ENCODE assay signal across 9 cellular contexts in the genomic region with DNA sequence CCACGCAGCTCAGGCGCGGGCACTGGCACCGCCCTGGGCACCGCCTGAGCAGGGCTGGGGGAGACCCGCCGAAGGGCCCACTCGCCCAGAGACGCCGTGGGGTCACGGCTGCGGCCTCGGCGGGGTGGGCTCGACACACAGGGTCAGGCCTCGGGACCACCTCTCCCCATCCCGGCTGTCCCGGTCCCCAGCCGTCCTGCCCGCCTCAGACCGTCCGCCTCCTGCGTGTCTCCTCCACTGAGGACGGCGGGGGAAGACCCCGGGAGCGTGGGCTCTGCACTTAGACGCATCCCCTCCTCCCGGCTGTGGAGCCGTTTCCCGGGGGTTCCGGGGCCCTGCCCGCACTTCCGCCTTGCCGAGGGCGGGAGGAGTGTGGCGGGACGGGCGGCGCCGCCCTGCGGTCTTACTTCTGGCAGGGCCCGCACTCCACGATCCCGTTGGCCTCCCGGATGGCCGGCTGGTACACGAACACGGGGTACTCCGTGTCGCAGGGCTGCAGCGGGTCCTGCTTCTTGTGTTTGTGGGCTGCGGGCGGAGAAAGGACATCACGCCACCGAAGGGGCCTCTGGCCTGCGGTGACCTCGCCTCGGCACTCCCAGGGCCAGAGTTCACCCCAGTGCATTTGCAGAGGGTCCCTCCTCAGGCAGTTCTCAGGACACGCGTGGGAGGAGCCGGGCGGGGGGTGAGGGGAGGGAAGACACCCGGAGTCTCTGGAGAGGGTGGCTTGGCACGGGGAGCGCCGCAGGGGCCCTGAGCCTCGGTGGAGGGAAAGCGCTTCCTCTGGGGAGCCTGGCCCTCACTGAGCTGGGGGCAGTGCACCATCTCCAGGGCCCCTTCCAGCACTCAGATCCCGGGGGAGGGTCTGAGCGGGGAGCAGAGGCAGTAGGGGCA. TPM values are rescaled to one million over a fixed set of nuclear protein-coding genes. Genes with fewer than 3 reads are reported as not detected.
A peak's percentile ranks its signal among the peaks of the same experiment; 100 is the strongest.
DNase-seq lines count a peak whose midpoint lies in the region; ATAC-seq, FAIRE-seq and TF ChIP-seq lines count a peak whose summit lies in the region.
"Had no signal": no experiment of that assay in that cellular context is flagged by ENCODE, and none has a peak within 500 bp of the region (broad histone marks: within the 10 kb centered on the region; RNA-seq: fewer than 3 reads in every experiment).

No MANE protein-coding gene starts in this region.

- no peak overlapping the region for H4K91ac ChIP-seq in H1 (replicated peaks; ENCODE audit: insufficient read length, low read length)

- H3K27ac ChIP-seq in DND-41 (ENCODE audit: low read length): no peak overlapping the region
- no peak overlapping the region for H3K27ac ChIP-seq in H1 (ENCODE audit: low read depth, low read length)
- H3K27ac ChIP-seq in neutrophil: peak overlapping the region; percentile 93
- H3K27ac ChIP-seq in transverse colon: peak overlapping the region; percentile 87 to 90 (median 88)

- no peak overlapping the region for H3K23ac ChIP-seq in H1 (ENCODE audit: insufficient read length)

- H3K79me1 ChIP-seq in H1 (ENCODE audit: low read depth, low read length): no peaks in the 10 kb centered on the region

- H4K20me1 ChIP-seq in DND-41 (ENCODE audit: insufficient read depth, low read length) (no peaks in the 10 kb centered on the region; the same call in 1 of the 2 replicates), H1 (replicated peaks in 1 of 2; ENCODE audit: control insufficient read depth in 1 of 2, insufficient read depth in 2 of 2, low read length in 2 of 2) (no peaks in the 10 kb centered on the region)

- H2BK120ac ChIP-seq in H1 (replicated peaks; ENCODE audit: low read depth, low read length): no peak overlapping the region

- peak overlapping the region; percentile 87; the same call in 1 of the 2 replicates for H2BK12ac ChIP-seq in H1 (ENCODE audit: low read depth, low read length)

- H3K9me3 ChIP-seq in DND-41 (ENCODE audit: insufficient read depth, low read length, severe bottlenecking) (no peaks in the 10 kb centered on the region), H1 (ENCODE audit: insufficient read depth in 2 of 2, low read depth in 1 of 2, low read length in 1 of 2) (no peaks in the 10 kb centered on the region), neutrophil (no peaks in the 10 kb centered on the region), transverse colon (no peaks in the 10 kb centered on the region)

- no peak overlapping the region for H3K4ac ChIP-seq in H1 (replicated peaks; ENCODE audit: insufficient read length, low read depth, low read length)

- no peak overlapping the region for H3K14ac ChIP-seq in H1 (ENCODE audit: insufficient read length)

- intact Hi-C loops in transverse colon (cut with DNase I; ENCODE audit: low total_unique reads): loop anchor here (5.0 to 10.0 kb wide), 2 partner anchors 235 to 788 kb away; no protein-coding TSS in a partner anchor

- H3K4me1 ChIP-seq in DND-41 (ENCODE audit: insufficient read depth, low read length) (peaks cover 18% of the 10 kb centered on the region), H1 (replicated peaks in 1 of 4; ENCODE audit: control insufficient read depth in 3 of 4, insufficient read depth in 4 of 4, low read length in 3 of 4) (peaks cover 0 to 12% (median 3%) of the 10 kb centered on the region in 4 experiments; a peak in 5 of 7 replicates), neutrophil (ENCODE audit: control insufficient read depth in 1 of 2, insufficient read depth in 1 of 2, low read depth in 1 of 2, low read length in 1 of 2) (peaks cover 22 to 30% of the 10 kb centered on the region in 2 experiments), transverse colon (peaks cover 10 to 25% (median 16%) of the 10 kb centered on the region in 4 donors)

- H3K4me3 ChIP-seq in DND-41 (ENCODE audit: low read depth in 1 of 2, low read length in 2 of 2): peak overlapping the region in 1 of 2 experiments; percentile 59; a peak in 2 of 4 replicates
- H3K4me3 ChIP-seq in H1 (ENCODE audit: extremely low read depth in 1 of 4, insufficient read depth in 2 of 4, low read depth in 3 of 4, low read length in 4 of 4): peak overlapping the region; percentile 31 to 70 (median 44)
- peak overlapping the region; percentile 87 to 97 for H3K4me3 ChIP-seq in neutrophil (ENCODE audit: low read depth in 1 of 2, low read length in 1 of 2)
- H3K4me3 ChIP-seq in transverse colon: peak overlapping the region; percentile 55 to 72 (median 62)

- POLR2A ChIA-PET in H1 (lab: Charles Lee; ENCODE audit: partially characterized antibody): interaction anchor here (0.8 to 0.9 kb wide), 2 partner anchors 22 to 99 kb away, joined by 3 read pairs; no protein-coding TSS in a partner anchor

- no peak for FAIRE-seq in H1 (lab: Jason Lieb, UNC)

- TF ChIP-seq POLR2A in H1 (IDR thresholded peaks at IDR 0.05; ENCODE audit: control extremely low read depth in 1 of 2, low read depth in 2 of 2, low read length in 2 of 2): no peak
- peak; percentile 83 for TF ChIP-seq POLR2A in transverse colon (IDR thresholded peaks at IDR 0.05)

- no peak overlapping the region for H3K56ac ChIP-seq in H1 (replicated peaks; ENCODE audit: insufficient read length, low read depth, low read length)

- DNase-seq in DND-41: no peak
- peak; percentile 31 for DNase-seq in activated CD4-positive, alpha-beta T cell treated with anti-CD3 and anti-CD28 coated beads, Interleukin-2, amount 50 U/mL, for 4 hours
- peak in 1 of 2 experiments; percentile 66 for DNase-seq in H1 (ENCODE audit: low read depth in 1 of 2, low spot score in 2 of 2)
- DNase-seq in transverse colon: peak; percentile 78
- no peak for DNase-seq in anterior cingulate cortex (lab: John Stamatoyannopoulos, UW)
- DNase-seq in HK-2 (ENCODE audit: unreplicated experiment): no peak

- no peak overlapping the region for H2BK20ac ChIP-seq in H1 (ENCODE audit: low read length)

- CTCF ChIA-PET in H1 (lab: Charles Lee; ENCODE audit: partially characterized antibody): interaction anchor here (0.7 to 14.3 kb wide), 8 partner anchors 11 to 1040 kb away, joined by 3 to 188 read pairs (median 4); no protein-coding TSS in a partner anchor

- no peaks in the 10 kb centered on the region for H3K27me3 ChIP-seq in DND-41 (ENCODE audit: insufficient read depth, low read length, poor library complexity)
- peaks cover 1 to 11% (median 7%) of the 10 kb centered on the region in 4 experiments; a peak in 6 of 7 replicates for H3K27me3 ChIP-seq in H1 (replicated peaks in 1 of 4; ENCODE audit: control insufficient read depth in 3 of 4, extremely low read depth in 1 of 4, insufficient read depth in 3 of 4, low read length in 3 of 4)
- no peaks in the 10 kb centered on the region for H3K27me3 ChIP-seq in neutrophil
- no peaks in the 10 kb centered on the region for H3K27me3 ChIP-seq in transverse colon

- no peak overlapping the region for H4K5ac ChIP-seq in H1 (ENCODE audit: insufficient read length, low read depth, low read length)

- no peak for TF ChIP-seq EP300 in H1 (IDR thresholded peaks at IDR 0.05; ENCODE audit: borderline replicate concordance in 1 of 2, low read depth in 2 of 2, low read length in 2 of 2)
- no peak for TF ChIP-seq EP300 in transverse colon (IDR thresholded peaks at IDR 0.05; ENCODE audit: low read depth)

- H3K4me2 ChIP-seq in DND-41 (ENCODE audit: insufficient read depth, low read length): peak overlapping the region; percentile 78
- H3K4me2 ChIP-seq in H1 (ENCODE audit: insufficient read depth in 1 of 2, low read depth in 2 of 2, low read length in 2 of 2): peak overlapping the region; percentile 18 to 83

- peaks cover 11% of the 10 kb centered on the region for H3K23me2 ChIP-seq in H1 (ENCODE audit: low read depth, low read length)

- H3K36me3 ChIP-seq in DND-41 (ENCODE audit: insufficient read depth, low read length): no peaks in the 10 kb centered on the region
- no peaks in the 10 kb centered on the region for H3K36me3 ChIP-seq in H1 (ENCODE audit: control insufficient read depth in 2 of 4, insufficient read depth in 4 of 4, low read length in 3 of 4)
- no peaks in the 10 kb centered on the region for H3K36me3 ChIP-seq in neutrophil
- H3K36me3 ChIP-seq in transverse colon: no peaks in the 10 kb centered on the region

- peak overlapping the region; percentile 64 for H4K8ac ChIP-seq in H1 (ENCODE audit: extremely low read depth, insufficient read depth, low read length)

- peak overlapping the region; percentile 71 for H3K18ac ChIP-seq in H1 (ENCODE audit: extremely low read depth, low read length)

- 17% methylated on average over 37 of the region's 71 CpGs; no CpG with 5 or more reads in 1 of the 2 experiments for WGBS in H1 (ENCODE audit: extremely low coverage in 1 of 2, insufficient coverage in 1 of 2, insufficient read length in 1 of 2, insufficient replicate concordance in 2 of 2, low coverage in 1 of 2, low lambda C conversion rate in 2 of 2, missing lambda C conversion rate in 1 of 2), 2 experiments
- WGBS in transverse colon (ENCODE audit: low coverage in 1 of 2), 2 donors: 20% methylated on average over 44 of the region's 71 CpGs; no CpG with 5 or more reads in 1 of the 2 donors

- no peak overlapping the region; the same call in 1 of the 2 replicates for H2BK15ac ChIP-seq in H1 (ENCODE audit: low read length)

- in situ Hi-C loops in transverse colon (cut with MboI; ENCODE audit: low pct_ligation_motif_present in 1 of 4, low pct_unique_long_range_greater_than_20kb in 1 of 4, low sequenced_read_pairs in 3 of 4): loop anchor here in 1 of 4 donors (10.0 kb wide), 1 partner anchor 138 kb away; no protein-coding TSS in a partner anchor

- ATAC-seq in DND-41 (ENCODE audit: insufficient read depth, low read depth) (no peak), HG03045 (IDR thresholded peaks at IDR 0.05; ENCODE audit: unreplicated experiment) (peak; percentile 25)

- TF ChIP-seq RAD21 in H1 (IDR thresholded peaks at IDR 0.05 in 1 of 2, conservative IDR thresholded peaks at IDR 0.05 in 1 of 2; ENCODE audit: low read depth in 2 of 2, low read length in 2 of 2): no peak; a peak in 1 of 4 replicates

- no peak overlapping the region for H2BK5ac ChIP-seq in H1 (ENCODE audit: low read depth, low read length)

- H3K9ac ChIP-seq in DND-41 (ENCODE audit: low read depth, low read length) (peak overlapping the region; percentile 64; the same call in 1 of the 2 replicates), H1 (replicated peaks in 1 of 4; ENCODE audit: extremely low read depth in 1 of 4, low read depth in 3 of 4, low read length in 3 of 4) (no peak overlapping the region; a peak in 1 of 7 replicates)

- peak overlapping the region; percentile 100 for H2AFZ ChIP-seq in DND-41 (ENCODE audit: low read depth, low read length)
- H2AFZ ChIP-seq in H1 (ENCODE audit: low read length): peak overlapping the region; percentile 78; the same call in 1 of the 2 replicates

- H3K79me2 ChIP-seq in DND-41 (ENCODE audit: insufficient read depth, low read length): no peaks in the 10 kb centered on the region
- H3K79me2 ChIP-seq in H1 (ENCODE audit: control insufficient read depth in 1 of 2, insufficient read depth in 2 of 2, low read length in 2 of 2): no peaks in the 10 kb centered on the region

- H2AK5ac ChIP-seq in H1 (ENCODE audit: low read depth, low read length): no peak overlapping the region

- TF ChIP-seq CTCF in DND-41 (IDR thresholded peaks at IDR 0.05; ENCODE audit: borderline replicate concordance, extremely low read depth, low read length, poor library complexity, severe bottlenecking): no peak
- no peak for TF ChIP-seq CTCF in H1 (IDR thresholded peaks at IDR 0.05; ENCODE audit: control extremely low read depth in 1 of 3, insufficient read depth in 1 of 3, low read depth in 1 of 3, low read length in 3 of 3)
- TF ChIP-seq CTCF in neutrophil (IDR thresholded peaks at IDR 0.05): peak; percentile 30
- TF ChIP-seq CTCF in transverse colon (IDR thresholded peaks at IDR 0.05): peak in 1 of 5 experiments; percentile 11

RNA-seq across cellular contexts. Expression of a gene that starts 23.1 kb away (rescaled TPM):
- total RNA-seq in H1 (2021; fragmentation: NEBNext Ultra II Directional; extraction: Animal tissue kit (Norgen Biotek cat#: 25700)): not detected in 2 replicates
- 0.05 and 0.06 TPM in 2 replicates for polyA plus RNA-seq in H1 (2011; rRNA removed)
- polyA plus RNA-seq in H1 (2011; cell fraction: cytosol; rRNA removed): 0.26 TPM
- polyA plus RNA-seq in H1 (2011; cell fraction: nucleus; rRNA removed): 0.46 TPM
- 0.08 to 0.09 TPM in 2 of 4 replicates, not detected in the others for polyA plus RNA-seq in H1 (2012, experiment 1 of 2)
- not detected for polyA plus RNA-seq in H1 (2012, experiment 2 of 2)
- not detected for polyA plus RNA-seq in H1 (2013, experiment 1 of 2)
- polyA plus RNA-seq in H1 (2013, experiment 2 of 2): 0.04 TPM
- not detected in 2 replicates for polyA minus RNA-seq in H1 (2011; rRNA and poly(A)+ RNA removed)
- not detected for polyA minus RNA-seq in H1 (2011; cell fraction: cytosol; rRNA and poly(A)+ RNA removed)
- polyA minus RNA-seq in H1 (2011; cell fraction: nucleus; rRNA and poly(A)+ RNA removed): 0.10 TPM
- total RNA-seq in transverse colon: not detected
- total RNA-seq: pulmonary artery endothelial cell had no signal

Comparison
In these comparisons a context has a peak if more than half of its experiments do, and no peak if none do; other contexts are left out.
1. DNase-seq: peak in activated CD4-positive, alpha-beta T cell treated with anti-CD3 and anti-CD28 coated beads, Interleukin-2, amount 50 U/mL, for 4 hours (2 of 2) and transverse colon (single experiment); none in DND-41 (single experiment), anterior cingulate cortex (0 of 58) and HK-2 (single experiment).
2. H3K27ac ChIP-seq: peak in neutrophil (single experiment) and transverse colon (4 of 4); none in DND-41 (single experiment) and H1 (single experiment).